In the genomic region with DNA sequence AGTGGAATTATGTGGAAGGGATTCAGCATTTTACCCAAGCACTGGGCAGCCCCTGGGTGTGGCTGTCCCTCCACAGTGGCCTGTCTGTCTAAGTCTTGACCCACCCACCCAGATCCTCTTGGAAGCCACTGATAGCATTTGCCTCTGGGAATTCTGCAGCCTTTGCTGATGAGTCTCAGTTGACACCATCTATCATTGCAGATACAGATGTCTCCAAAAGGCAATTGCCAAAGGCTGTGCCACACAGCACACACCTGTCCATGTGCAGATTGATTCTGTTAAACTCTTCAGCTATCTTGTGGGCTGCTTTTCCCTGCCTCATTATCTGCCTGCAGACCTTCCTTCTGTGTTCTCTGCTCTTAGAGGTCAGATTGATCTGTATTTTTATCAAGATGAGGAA, we compare ENCODE assay signal across 1 cellular context.
TF ChIP-seq lines count a peak whose summit lies in the region.

No MANE protein-coding gene starts in this region.

TF ChIP-seq in GM23338, 12 proteins besides CTCF, POLR2A, EP300 and RAD21 (continued from another document):
- TF ChIP-seq, protein P1, sequence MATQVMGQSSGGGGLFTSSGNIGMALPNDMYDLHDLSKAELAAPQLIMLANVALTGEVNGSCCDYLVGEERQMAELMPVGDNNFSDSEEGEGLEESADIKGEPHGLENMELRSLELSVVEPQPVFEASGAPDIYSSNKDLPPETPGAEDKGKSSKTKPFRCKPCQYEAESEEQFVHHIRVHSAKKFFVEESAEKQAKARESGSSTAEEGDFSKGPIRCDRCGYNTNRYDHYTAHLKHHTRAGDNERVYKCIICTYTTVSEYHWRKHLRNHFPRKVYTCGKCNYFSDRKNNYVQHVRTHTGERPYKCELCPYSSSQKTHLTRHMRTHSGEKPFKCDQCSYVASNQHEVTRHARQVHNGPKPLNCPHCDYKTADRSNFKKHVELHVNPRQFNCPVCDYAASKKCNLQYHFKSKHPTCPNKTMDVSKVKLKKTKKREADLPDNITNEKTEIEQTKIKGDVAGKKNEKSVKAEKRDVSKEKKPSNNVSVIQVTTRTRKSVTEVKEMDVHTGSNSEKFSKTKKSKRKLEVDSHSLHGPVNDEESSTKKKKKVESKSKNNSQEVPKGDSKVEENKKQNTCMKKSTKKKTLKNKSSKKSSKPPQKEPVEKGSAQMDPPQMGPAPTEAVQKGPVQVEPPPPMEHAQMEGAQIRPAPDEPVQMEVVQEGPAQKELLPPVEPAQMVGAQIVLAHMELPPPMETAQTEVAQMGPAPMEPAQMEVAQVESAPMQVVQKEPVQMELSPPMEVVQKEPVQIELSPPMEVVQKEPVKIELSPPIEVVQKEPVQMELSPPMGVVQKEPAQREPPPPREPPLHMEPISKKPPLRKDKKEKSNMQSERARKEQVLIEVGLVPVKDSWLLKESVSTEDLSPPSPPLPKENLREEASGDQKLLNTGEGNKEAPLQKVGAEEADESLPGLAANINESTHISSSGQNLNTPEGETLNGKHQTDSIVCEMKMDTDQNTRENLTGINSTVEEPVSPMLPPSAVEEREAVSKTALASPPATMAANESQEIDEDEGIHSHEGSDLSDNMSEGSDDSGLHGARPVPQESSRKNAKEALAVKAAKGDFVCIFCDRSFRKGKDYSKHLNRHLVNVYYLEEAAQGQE (IDR thresholded peaks at IDR 0.05; ENCODE audit: unreplicated experiment) = no peak
- no peak for TF ChIP-seq ZNF114 (CRISPR knock-in tag; IDR thresholded peaks at IDR 0.05)
- no peak for TF ChIP-seq ZNF331 (CRISPR knock-in tag; IDR thresholded peaks at IDR 0.05; ENCODE audit: low read depth)
- TF ChIP-seq STAT1 (IDR thresholded peaks at IDR 0.05; ENCODE audit: unreplicated experiment) = no peak
- TF ChIP-seq EZH2phosphoT487 (IDR thresholded peaks at IDR 0.05; ENCODE audit: unreplicated experiment) = no peak
- no peak for TF ChIP-seq POLR2AphosphoS5 (IDR thresholded peaks at IDR 0.05; ENCODE audit: low read depth)
- no peak for TF ChIP-seq NANOG (IDR thresholded peaks at IDR 0.05; ENCODE audit: borderline replicate concordance)
- TF ChIP-seq, protein P2, sequence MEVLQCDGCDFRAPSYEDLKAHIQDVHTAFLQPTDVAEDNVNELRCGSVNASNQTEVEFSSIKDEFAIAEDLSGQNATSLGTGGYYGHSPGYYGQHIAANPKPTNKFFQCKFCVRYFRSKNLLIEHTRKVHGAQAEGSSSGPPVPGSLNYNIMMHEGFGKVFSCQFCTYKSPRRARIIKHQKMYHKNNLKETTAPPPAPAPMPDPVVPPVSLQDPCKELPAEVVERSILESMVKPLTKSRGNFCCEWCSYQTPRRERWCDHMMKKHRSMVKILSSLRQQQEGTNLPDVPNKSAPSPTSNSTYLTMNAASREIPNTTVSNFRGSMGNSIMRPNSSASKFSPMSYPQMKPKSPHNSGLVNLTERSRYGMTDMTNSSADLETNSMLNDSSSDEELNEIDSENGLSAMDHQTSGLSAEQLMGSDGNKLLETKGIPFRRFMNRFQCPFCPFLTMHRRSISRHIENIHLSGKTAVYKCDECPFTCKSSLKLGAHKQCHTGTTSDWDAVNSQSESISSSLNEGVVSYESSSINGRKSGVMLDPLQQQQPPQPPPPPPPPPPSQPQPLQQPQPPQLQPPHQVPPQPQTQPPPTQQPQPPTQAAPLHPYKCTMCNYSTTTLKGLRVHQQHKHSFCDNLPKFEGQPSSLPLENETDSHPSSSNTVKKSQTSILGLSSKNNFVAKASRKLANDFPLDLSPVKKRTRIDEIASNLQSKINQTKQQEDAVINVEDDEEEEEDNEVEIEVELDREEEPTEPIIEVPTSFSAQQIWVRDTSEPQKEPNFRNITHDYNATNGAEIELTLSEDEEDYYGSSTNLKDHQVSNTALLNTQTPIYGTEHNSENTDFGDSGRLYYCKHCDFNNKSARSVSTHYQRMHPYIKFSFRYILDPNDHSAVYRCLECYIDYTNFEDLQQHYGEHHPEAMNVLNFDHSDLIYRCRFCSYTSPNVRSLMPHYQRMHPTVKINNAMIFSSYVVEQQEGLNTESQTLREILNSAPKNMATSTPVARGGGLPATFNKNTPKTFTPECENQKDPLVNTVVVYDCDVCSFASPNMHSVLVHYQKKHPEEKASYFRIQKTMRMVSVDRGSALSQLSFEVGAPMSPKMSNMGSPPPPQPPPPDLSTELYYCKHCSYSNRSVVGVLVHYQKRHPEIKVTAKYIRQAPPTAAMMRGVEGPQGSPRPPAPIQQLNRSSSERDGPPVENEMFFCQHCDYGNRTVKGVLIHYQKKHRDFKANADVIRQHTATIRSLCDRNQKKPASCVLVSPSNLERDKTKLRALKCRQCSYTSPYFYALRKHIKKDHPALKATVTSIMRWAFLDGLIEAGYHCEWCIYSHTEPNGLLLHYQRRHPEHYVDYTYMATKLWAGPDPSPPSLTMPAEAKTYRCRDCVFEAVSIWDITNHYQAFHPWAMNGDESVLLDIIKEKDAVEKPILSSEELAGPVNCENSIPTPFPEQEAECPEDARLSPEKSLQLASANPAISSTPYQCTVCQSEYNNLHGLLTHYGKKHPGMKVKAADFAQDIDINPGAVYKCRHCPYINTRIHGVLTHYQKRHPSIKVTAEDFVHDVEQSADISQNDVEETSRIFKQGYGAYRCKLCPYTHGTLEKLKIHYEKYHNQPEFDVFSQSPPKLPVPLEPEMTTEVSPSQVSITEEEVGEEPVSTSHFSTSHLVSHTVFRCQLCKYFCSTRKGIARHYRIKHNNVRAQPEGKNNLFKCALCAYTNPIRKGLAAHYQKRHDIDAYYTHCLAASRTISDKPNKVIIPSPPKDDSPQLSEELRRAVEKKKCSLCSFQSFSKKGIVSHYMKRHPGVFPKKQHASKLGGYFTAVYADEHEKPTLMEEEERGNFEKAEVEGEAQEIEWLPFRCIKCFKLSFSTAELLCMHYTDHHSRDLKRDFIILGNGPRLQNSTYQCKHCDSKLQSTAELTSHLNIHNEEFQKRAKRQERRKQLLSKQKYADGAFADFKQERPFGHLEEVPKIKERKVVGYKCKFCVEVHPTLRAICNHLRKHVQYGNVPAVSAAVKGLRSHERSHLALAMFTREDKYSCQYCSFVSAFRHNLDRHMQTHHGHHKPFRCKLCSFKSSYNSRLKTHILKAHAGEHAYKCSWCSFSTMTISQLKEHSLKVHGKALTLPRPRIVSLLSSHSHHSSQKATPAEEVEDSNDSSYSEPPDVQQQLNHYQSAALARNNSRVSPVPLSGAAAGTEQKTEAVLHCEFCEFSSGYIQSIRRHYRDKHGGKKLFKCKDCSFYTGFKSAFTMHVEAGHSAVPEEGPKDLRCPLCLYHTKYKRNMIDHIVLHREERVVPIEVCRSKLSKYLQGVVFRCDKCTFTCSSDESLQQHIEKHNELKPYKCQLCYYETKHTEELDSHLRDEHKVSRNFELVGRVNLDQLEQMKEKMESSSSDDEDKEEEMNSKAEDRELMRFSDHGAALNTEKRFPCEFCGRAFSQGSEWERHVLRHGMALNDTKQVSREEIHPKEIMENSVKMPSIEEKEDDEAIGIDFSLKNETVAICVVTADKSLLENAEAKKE (CRISPR knock-in tag; IDR thresholded peaks at IDR 0.05) = no peak
- TF ChIP-seq, protein P3, sequence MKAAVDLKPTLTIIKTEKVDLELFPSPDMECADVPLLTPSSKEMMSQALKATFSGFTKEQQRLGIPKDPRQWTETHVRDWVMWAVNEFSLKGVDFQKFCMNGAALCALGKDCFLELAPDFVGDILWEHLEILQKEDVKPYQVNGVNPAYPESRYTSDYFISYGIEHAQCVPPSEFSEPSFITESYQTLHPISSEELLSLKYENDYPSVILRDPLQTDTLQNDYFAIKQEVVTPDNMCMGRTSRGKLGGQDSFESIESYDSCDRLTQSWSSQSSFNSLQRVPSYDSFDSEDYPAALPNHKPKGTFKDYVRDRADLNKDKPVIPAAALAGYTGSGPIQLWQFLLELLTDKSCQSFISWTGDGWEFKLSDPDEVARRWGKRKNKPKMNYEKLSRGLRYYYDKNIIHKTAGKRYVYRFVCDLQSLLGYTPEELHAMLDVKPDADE (IDR thresholded peaks at IDR 0.05) = no peak
- no peak for TF ChIP-seq EZH2 (IDR thresholded peaks at IDR 0.05; ENCODE audit: low read depth, unreplicated experiment)
TF ChIP-seq in GM23338: peak in this region for 0.
